ENCODE assay signal across 15 cellular contexts in genomic region chr3:45991341-45991740, GRCh38. TPM values are rescaled to one million over a fixed set of nuclear protein-coding genes. Genes with fewer than 3 reads are reported as not detected.
DNase-seq lines count a peak whose midpoint lies in the region; ATAC-seq and TF ChIP-seq lines count a peak whose summit lies in the region.
"Had no signal": no experiment of that assay in that cellular context is flagged by ENCODE, and none has a peak within 500 bp of the region (broad histone marks: within the 10 kb centered on the region; RNA-seq: fewer than 3 reads in every experiment).

No MANE protein-coding gene starts in this region.

- no peaks in the 10 kb centered on the region for H3K9me3 ChIP-seq in mesenchymal stem cell (ENCODE audit: control insufficient read depth, low read length)
- no peaks in the 10 kb centered on the region for H3K9me3 ChIP-seq in tibial artery
- H3K9me3 ChIP-seq in mucosa of descending colon, result no peaks in the 10 kb centered on the region
- H3K9me3 ChIP-seq: A549, ovary had no signal

- H3K4me1 Mint-ChIP-seq in activated CD4-positive, alpha-beta T cell treated with anti-CD3 and anti-CD28 coated beads, Interleukin-2, amount 10 ng/mL, durations not matched to agents 7 days and 5 days, result peaks cover 72% of the 10 kb centered on the region
- peaks cover 73% of the 10 kb centered on the region for H3K4me1 Mint-ChIP-seq in activated T-helper 2 cell treated with anti-CD3 and anti-CD28 coated beads, Interferon-gamma antibody, Interleukin-2, Interleukin-4, amounts not matched to agents 10 μg/mL and 5 μg/mL and 100 μg/mL, durations not matched to agents 14 hours and 24 hours and 36 hours (ENCODE audit: low read depth)

- CTCF ChIA-PET in activated CD4-positive, alpha-beta T cell treated with anti-CD3 and anti-CD28 coated beads, Interleukin-2, amount 10 ng/mL, durations not matched to agents 7 days and 5 days (lab: Charles Lee), result interaction anchor here (0.7 to 1.0 kb wide), 3 partner anchors 12 to 26 kb away, joined by 3 to 6 read pairs (median 3); no protein-coding TSS in a partner anchor

- H4K8ac ChIP-seq in mesenchymal stem cell (ENCODE audit: low read length), result no peak overlapping the region

- no peak overlapping the region for H3K4me2 ChIP-seq in mesenchymal stem cell (ENCODE audit: low read length, poor library complexity, severe bottlenecking)
- H3K4me2 ChIP-seq: A549 had no signal

- POLR2A ChIA-PET in activated CD4-positive, alpha-beta T cell treated with anti-CD3 and anti-CD28 coated beads, Interleukin-2, amount 10 ng/mL, durations not matched to agents 7 days and 5 days (lab: Charles Lee), result no interaction called here

- H3K36me3 ChIP-seq in mesenchymal stem cell (ENCODE audit: control insufficient read depth in 1 of 2, insufficient read depth in 2 of 2, low read depth in 1 of 2, low read length in 2 of 2), result peaks cover 0 to 5% of the 10 kb centered on the region in 2 experiments
- no peaks in the 10 kb centered on the region for H3K36me3 ChIP-seq in tibial artery
- H3K36me3 ChIP-seq in mucosa of descending colon (ENCODE audit: low read depth), result no peaks in the 10 kb centered on the region
- H3K36me3 ChIP-seq: ovary had no signal

- peaks cover 37% of the 10 kb centered on the region for H3K36me3 Mint-ChIP-seq in activated CD4-positive, alpha-beta T cell treated with anti-CD3 and anti-CD28 coated beads, Interleukin-2, amount 10 ng/mL, durations not matched to agents 7 days and 5 days (ENCODE audit: low read depth)
- peaks cover 56% of the 10 kb centered on the region for H3K36me3 Mint-ChIP-seq in activated T-helper 2 cell treated with anti-CD3 and anti-CD28 coated beads, Interferon-gamma antibody, Interleukin-2, Interleukin-4, amounts not matched to agents 10 μg/mL and 5 μg/mL and 100 μg/mL, durations not matched to agents 14 hours and 24 hours and 36 hours (ENCODE audit: low read depth)

- H3K27ac Mint-ChIP-seq in activated CD4-positive, alpha-beta T cell treated with anti-CD3 and anti-CD28 coated beads, Interleukin-2, amount 10 ng/mL, durations not matched to agents 7 days and 5 days, result peak overlapping the region; percentile 38
- peak overlapping the region; percentile 32 for H3K27ac Mint-ChIP-seq in activated T-helper 2 cell treated with anti-CD3 and anti-CD28 coated beads, Interferon-gamma antibody, Interleukin-2, Interleukin-4, amounts not matched to agents 10 μg/mL and 5 μg/mL and 100 μg/mL, durations not matched to agents 14 hours and 24 hours and 36 hours
- H3K27ac Mint-ChIP-seq: T-helper 2 cell treated with Interferon-gamma antibody and Interleukin-4, amounts not matched to agents 5 μg/mL and 100 μg/mL, for 36 hours had no signal

- no peak overlapping the region for H3K9ac ChIP-seq in mesenchymal stem cell (ENCODE audit: low read length)

- H3K79me1 ChIP-seq in mesenchymal stem cell (replicated peaks; ENCODE audit: low read length, poor library complexity, severe bottlenecking), result peaks cover 49% of the 10 kb centered on the region

- H3K18ac ChIP-seq in mesenchymal stem cell (ENCODE audit: low read depth in 1 of 2, low read length in 2 of 2), result peak overlapping the region in 1 of 2 experiments; percentile 16

- DNase-seq in activated CD4-positive, alpha-beta T cell treated with anti-CD3 and anti-CD28 coated beads, Interleukin-2, amount 10 ng/mL, durations not matched to agents 7 days and 5 days, result no peak
- no peak for DNase-seq in activated CD4-positive, alpha-beta T cell treated with anti-CD3 and anti-CD28 coated beads for 4 hours
- DNase-seq in activated T-helper 2 cell treated with anti-CD3 and anti-CD28 coated beads, Interferon-gamma antibody, Interleukin-2, Interleukin-4, amounts not matched to agents 10 μg/mL and 5 μg/mL and 100 μg/mL, durations not matched to agents 14 hours and 24 hours and 36 hours (ENCODE audit: low spot score), result no peak
- no peak for DNase-seq in mesenchymal stem cell
- no peak for DNase-seq in tibial artery
- no peak for DNase-seq in epidermal melanocyte (ENCODE audit: insufficient read length, low spot score)
- DNase-seq in mucosa of descending colon, result no peak
- no peak for DNase-seq in GDM1 (lab: John Stamatoyannopoulos, UW)
- DNase-seq: COR-L47; effector memory CD4-positive, alpha-beta T cell; foreskin keratinocyte; NCI-H2171; ovary had no signal

- no peak overlapping the region for H3K4ac ChIP-seq in mesenchymal stem cell (ENCODE audit: low read depth in 1 of 2, low read length in 2 of 2)

- no peak overlapping the region for H2AFZ ChIP-seq in mesenchymal stem cell (ENCODE audit: low read depth, low read length)

- ATAC-seq in mucosa of descending colon, result no peak
- ATAC-seq: A549, foreskin keratinocyte had no signal

- H2BK120ac ChIP-seq in mesenchymal stem cell (ENCODE audit: low read depth, low read length), result no peak overlapping the region

- no peak overlapping the region for H3K4me3 Mint-ChIP-seq in activated CD4-positive, alpha-beta T cell treated with anti-CD3 and anti-CD28 coated beads, Interleukin-2, amount 10 ng/mL, durations not matched to agents 7 days and 5 days
- H3K4me3 Mint-ChIP-seq in activated T-helper 2 cell treated with anti-CD3 and anti-CD28 coated beads, Interferon-gamma antibody, Interleukin-2, Interleukin-4, amounts not matched to agents 10 μg/mL and 5 μg/mL and 100 μg/mL, durations not matched to agents 14 hours and 24 hours and 36 hours (ENCODE audit: low read depth), result no peak overlapping the region

- no peak overlapping the region for H2AK5ac ChIP-seq in mesenchymal stem cell (ENCODE audit: low read length, severe bottlenecking)

- peaks cover 4% of the 10 kb centered on the region for H3K9me3 Mint-ChIP-seq in activated CD4-positive, alpha-beta T cell treated with anti-CD3 and anti-CD28 coated beads, Interleukin-2, amount 10 ng/mL, durations not matched to agents 7 days and 5 days
- H3K9me3 Mint-ChIP-seq in activated T-helper 2 cell treated with anti-CD3 and anti-CD28 coated beads, Interferon-gamma antibody, Interleukin-2, Interleukin-4, amounts not matched to agents 10 μg/mL and 5 μg/mL and 100 μg/mL, durations not matched to agents 14 hours and 24 hours and 36 hours, result no peaks in the 10 kb centered on the region

- peak overlapping the region in 1 of 2 experiments; percentile 51 for H2BK12ac ChIP-seq in mesenchymal stem cell (ENCODE audit: low read length in 2 of 2)

- no peak overlapping the region for H2BK5ac ChIP-seq in mesenchymal stem cell (ENCODE audit: low read depth, low read length, poor library complexity, severe bottlenecking)

- no peaks in the 10 kb centered on the region for H3K27me3 Mint-ChIP-seq in activated CD4-positive, alpha-beta T cell treated with anti-CD3 and anti-CD28 coated beads, Interleukin-2, amount 10 ng/mL, durations not matched to agents 7 days and 5 days
- no peaks in the 10 kb centered on the region for H3K27me3 Mint-ChIP-seq in activated T-helper 2 cell treated with anti-CD3 and anti-CD28 coated beads, Interferon-gamma antibody, Interleukin-2, Interleukin-4, amounts not matched to agents 10 μg/mL and 5 μg/mL and 100 μg/mL, durations not matched to agents 14 hours and 24 hours and 36 hours (ENCODE audit: low read depth)

- peak overlapping the region in 1 of 2 experiments; percentile 75 for H3K23ac ChIP-seq in mesenchymal stem cell (ENCODE audit: low read length in 2 of 2)

- peak overlapping the region; percentile 85 for H4K91ac ChIP-seq in mesenchymal stem cell (ENCODE audit: low read length)

- TF ChIP-seq CTCF in tibial artery (IDR thresholded peaks at IDR 0.05) (no peak), mucosa of descending colon (IDR thresholded peaks at IDR 0.05) (no peak)

- no peak overlapping the region for H3K4me3 ChIP-seq in mesenchymal stem cell (ENCODE audit: insufficient read depth in 1 of 2, low read depth in 1 of 2, low read length in 2 of 2)
- no peak overlapping the region for H3K4me3 ChIP-seq in tibial artery
- H3K4me3 ChIP-seq in mucosa of descending colon, result no peak overlapping the region
- H3K4me3 ChIP-seq: A549, ovary had no signal

- H2BK15ac ChIP-seq in mesenchymal stem cell (ENCODE audit: low read depth, poor library complexity, severe bottlenecking), result no peak overlapping the region

- H3K4me1 ChIP-seq in mesenchymal stem cell (ENCODE audit: control insufficient read depth, insufficient read depth, low read depth, low read length) (peaks cover 12% of the 10 kb centered on the region), tibial artery (peaks cover 0 to 91% (median 80%) of the 10 kb centered on the region in 4 donors), mucosa of descending colon (ENCODE audit: low read depth) (peaks cover 40% of the 10 kb centered on the region)

- H3K14ac ChIP-seq in mesenchymal stem cell (ENCODE audit: low read length in 2 of 2), result peak overlapping the region in 1 of 2 experiments; percentile 1

- WGBS in mesenchymal stem cell, result 97% methylated on average over 6 of the region's 6 CpGs

- H3K27ac ChIP-seq in mesenchymal stem cell (ENCODE audit: low read length, poor library complexity, severe bottlenecking) (no peak overlapping the region), tibial artery (peak overlapping the region; percentile 99)
- H3K27ac ChIP-seq: A549, foreskin keratinocyte, ovary had no signal

- H3K27me3 ChIP-seq in mesenchymal stem cell (ENCODE audit: control insufficient read depth in 1 of 2, insufficient read depth in 1 of 2, low read length in 2 of 2), result no peaks in the 10 kb centered on the region
- no peaks in the 10 kb centered on the region for H3K27me3 ChIP-seq in tibial artery
- H3K27me3 ChIP-seq: foreskin keratinocyte, ovary had no signal

- intact Hi-C loops in activated T-helper 2 cell treated with anti-CD3 and anti-CD28 coated beads, Interferon-gamma antibody, Interleukin-2, Interleukin-4, amounts not matched to agents 10 μg/mL and 5 μg/mL and 100 μg/mL, durations not matched to agents 14 hours and 24 hours and 36 hours (cut with micrococcal nuclease), result loop anchor here (10.0 kb wide), 2 partner anchors 127 to 303 kb away; no protein-coding TSS in a partner anchor
- intact Hi-C loops in tibial artery (cut with DNase I; ENCODE audit: low total_unique reads), result no loop called here
- intact Hi-C loops in mucosa of descending colon (cut with DNase I, micrococcal nuclease), result no loop called here

RNA-seq across cellular contexts. Expression of gene FYCO1, which starts 4.3 kb away (rescaled TPM):
- 10 to 100 TPM; 15.1 to 15.7 TPM for total RNA-seq in activated CD4-positive, alpha-beta T cell treated with anti-CD3 and anti-CD28 coated beads, Interleukin-2, amount 10 ng/mL, durations not matched to agents 7 days and 5 days
- 19.6 and 20.2 TPM in 2 replicates for total RNA-seq in activated T-helper 2 cell treated with anti-CD3 and anti-CD28 coated beads, Interferon-gamma antibody, Interleukin-2, Interleukin-4, amounts not matched to agents 10 μg/mL and 5 μg/mL and 100 μg/mL, durations not matched to agents 14 hours and 24 hours and 36 hours
- polyA plus RNA-seq in mesenchymal stem cell (2013, experiment 1 of 2), result 20.3 TPM
- polyA plus RNA-seq in mesenchymal stem cell (2013, experiment 2 of 2), result 19.9 TPM
- total RNA-seq in mucosa of descending colon, result 10 to 100 TPM; 25.4 to 76.5 (median 27.7) TPM

RNA-seq across cellular contexts. Expression of gene XCR1, which starts 35.9 kb away (rescaled TPM):
- not detected for total RNA-seq in activated CD4-positive, alpha-beta T cell treated with anti-CD3 and anti-CD28 coated beads, Interleukin-2, amount 10 ng/mL, durations not matched to agents 7 days and 5 days
- 0.05 and 0.07 TPM in 2 replicates for total RNA-seq in activated T-helper 2 cell treated with anti-CD3 and anti-CD28 coated beads, Interferon-gamma antibody, Interleukin-2, Interleukin-4, amounts not matched to agents 10 μg/mL and 5 μg/mL and 100 μg/mL, durations not matched to agents 14 hours and 24 hours and 36 hours
- 0.01 TPM for polyA plus RNA-seq in mesenchymal stem cell (2013, experiment 1 of 2)
- under 0.01 TPM for polyA plus RNA-seq in mesenchymal stem cell (2013, experiment 2 of 2)
- under 1 TPM; 0.13 to 0.29 (median 0.20) TPM for total RNA-seq in mucosa of descending colon
- total RNA-seq: foreskin keratinocyte had no signal
- polyA plus RNA-seq: A549, foreskin keratinocyte had no signal

RNA-seq across cellular contexts. Expression of gene CXCR6, which starts 48.1 kb away (rescaled TPM):
- 10 to 100 TPM; 17.6 to 18.0 TPM for total RNA-seq in activated CD4-positive, alpha-beta T cell treated with anti-CD3 and anti-CD28 coated beads, Interleukin-2, amount 10 ng/mL, durations not matched to agents 7 days and 5 days
- total RNA-seq in activated T-helper 2 cell treated with anti-CD3 and anti-CD28 coated beads, Interferon-gamma antibody, Interleukin-2, Interleukin-4, amounts not matched to agents 10 μg/mL and 5 μg/mL and 100 μg/mL, durations not matched to agents 14 hours and 24 hours and 36 hours, result 9.3 and 10.7 TPM in 2 replicates
- not detected for polyA plus RNA-seq in mesenchymal stem cell (2013, experiment 1 of 2)
- polyA plus RNA-seq in mesenchymal stem cell (2013, experiment 2 of 2), result not detected
- 1 to 10 TPM; 1.5 to 3.6 (median 1.7) TPM for total RNA-seq in mucosa of descending colon
- total RNA-seq: foreskin keratinocyte had no signal
- polyA plus RNA-seq: A549, foreskin keratinocyte had no signal
